9 cellular contexts compared by ENCODE assay signal in the genomic region with DNA sequence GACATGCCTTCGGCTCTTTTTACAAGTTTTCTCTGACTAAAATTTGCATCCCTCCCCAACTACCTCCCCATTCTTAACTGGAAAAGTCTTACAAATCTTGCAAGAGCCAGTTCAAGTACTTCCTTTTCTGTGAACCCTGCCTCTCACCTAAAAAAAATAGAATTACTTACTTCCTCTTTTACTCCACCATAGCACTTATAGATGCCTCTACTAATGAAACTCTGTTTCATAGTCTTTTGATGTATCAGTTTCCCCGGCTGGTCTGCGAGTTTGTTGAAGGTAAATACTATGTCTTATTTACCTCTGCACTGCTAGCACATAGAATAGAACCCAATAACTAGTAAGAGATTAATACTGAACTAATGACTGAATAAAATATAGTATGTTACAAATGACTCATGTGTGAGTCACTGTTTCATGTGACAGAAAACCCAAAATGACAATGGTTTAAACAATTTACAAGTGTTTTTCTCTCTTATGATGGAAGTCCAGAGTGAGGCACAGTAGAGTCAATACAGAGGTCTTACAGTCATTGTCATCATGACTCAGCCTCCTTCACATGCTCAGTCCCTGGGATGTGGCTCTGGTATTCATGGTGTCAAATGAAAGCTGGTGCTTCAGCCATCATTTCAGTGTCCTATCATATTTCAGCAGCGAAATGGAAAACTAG.
DNase-seq lines count a peak whose midpoint lies in the region; ATAC-seq and TF ChIP-seq lines count a peak whose summit lies in the region.
"Had no signal": no experiment of that assay in that cellular context is flagged by ENCODE, and none has a peak within 500 bp of the region (broad histone marks: within the 10 kb centered on the region; RNA-seq: fewer than 3 reads in every experiment).

No MANE protein-coding gene starts in this region.

- H3K9me3 ChIP-seq in effector memory CD4-positive, alpha-beta T cell (ENCODE audit: control insufficient read depth, low read length), result no peaks in the 10 kb centered on the region

- H3K27me3 ChIP-seq in effector memory CD4-positive, alpha-beta T cell (replicated peaks; ENCODE audit: control insufficient read depth, insufficient read depth, low read length, poor library complexity, severe bottlenecking), result no peaks in the 10 kb centered on the region

- no peak overlapping the region for H3K4me3 ChIP-seq in GM12865 (ENCODE audit: low read depth, low read length)
- H3K4me3 ChIP-seq in foreskin fibroblast (ENCODE audit: low read depth in 1 of 2, low read length in 2 of 2), result no peak overlapping the region
- H3K4me3 ChIP-seq in effector memory CD4-positive, alpha-beta T cell (ENCODE audit: insufficient read depth, low read depth, low read length, poor library complexity, severe bottlenecking), result no peak overlapping the region

- DNase-seq in GM12865 (ENCODE audit: low read depth) (peak; percentile 37), MV-4-11 (lab: John Stamatoyannopoulos, UW) (peak; percentile 92), foreskin fibroblast (peak; percentile 30 to 71), head of caudate nucleus (no peak), glomerular visceral epithelial cell (ENCODE audit: extremely low spot score) (no peak)
- DNase-seq in stimulated activated CD4-positive, alpha-beta T cell treated with anti-CD3 and anti-CD28 coated beads, Interleukin-15, amount 100 ng/mL, for 24 hours, result no peak
- DNase-seq in effector memory CD4-positive, alpha-beta T cell, result no peak
- DNase-seq: NCI-H1105 treated with DMSO at 0.1 percent for 48 hours had no signal

- intact Hi-C loops in head of caudate nucleus (cut with DNase I), result no loop called here

- no peaks in the 10 kb centered on the region for H3K4me1 ChIP-seq in effector memory CD4-positive, alpha-beta T cell (ENCODE audit: control insufficient read depth, insufficient read depth, low read length, poor library complexity, severe bottlenecking)

- TF ChIP-seq CTCF in GM12865 (IDR thresholded peaks at IDR 0.05; ENCODE audit: insufficient read depth, low read depth, low read length, missing control alignments) (no peak), foreskin fibroblast (IDR thresholded peaks at IDR 0.05; ENCODE audit: low read depth, low read length) (no peak)

- H3K36me3 ChIP-seq in effector memory CD4-positive, alpha-beta T cell (ENCODE audit: control insufficient read depth, insufficient read depth, low read length), result no peaks in the 10 kb centered on the region

- peak; percentile 62 for ATAC-seq in HG02588 (IDR thresholded peaks at IDR 0.05; ENCODE audit: unreplicated experiment)

- H3K27ac ChIP-seq in effector memory CD4-positive, alpha-beta T cell (ENCODE audit: insufficient read depth, low read length, poor library complexity, severe bottlenecking), result no peak overlapping the region

Comparison
In these comparisons a context has a peak if more than half of its experiments do, and no peak if none do; other contexts are left out.
1. DNase-seq: peak in GM12865 (single experiment), MV-4-11 (single experiment) and foreskin fibroblast (2 of 2); none in stimulated activated CD4-positive, alpha-beta T cell treated with anti-CD3 and anti-CD28 coated beads, Interleukin-15, amount 100 ng/mL, for 24 hours (single experiment), head of caudate nucleus (0 of 42), glomerular visceral epithelial cell (single experiment) and effector memory CD4-positive, alpha-beta T cell (0 of 3).